Comparison of ENCODE assay signal across 2 cellular contexts in the genomic region with DNA sequence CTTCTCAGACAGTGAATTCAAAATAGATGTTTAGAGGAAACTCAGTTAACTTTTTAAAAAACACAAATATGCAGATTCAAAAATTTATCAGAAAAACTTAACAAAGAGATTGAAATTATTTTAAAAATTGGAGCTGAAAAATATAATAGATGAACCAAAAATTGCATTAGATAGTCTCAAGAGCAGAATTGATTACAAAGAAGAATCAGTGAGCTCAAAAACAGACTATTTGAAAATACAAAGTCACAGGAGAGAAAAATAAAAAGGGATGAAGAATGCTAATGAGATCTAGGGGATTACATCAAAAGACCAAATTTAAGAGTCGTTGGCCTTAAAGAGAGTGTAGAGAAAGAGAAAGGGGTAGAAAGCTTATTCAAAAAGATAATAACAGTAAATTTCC.
TF ChIP-seq lines count a peak whose summit lies in the region.

No MANE protein-coding gene starts in this region.

TF ChIP-seq in HepG2, 621 proteins besides CTCF, POLR2A, EP300 and RAD21:
- TF ChIP-seq RBFOX2 (IDR thresholded peaks at IDR 0.05; ENCODE audit: low read depth, low read length) (no peak), ZNF160 (CRISPR knock-in tag; IDR thresholded peaks at IDR 0.05) (peak; percentile 99), ZFP1 (CRISPR knock-in tag; IDR thresholded peaks at IDR 0.05) (no peak)

TF ChIP-seq in GM12878, 131 proteins besides CTCF, POLR2A, EP300 and RAD21:
- no peak for TF ChIP-seq MYB (IDR thresholded peaks at IDR 0.05; ENCODE audit: borderline replicate concordance, low read depth, low read length)
- TF ChIP-seq TCF3 (IDR thresholded peaks at IDR 0.05; ENCODE audit: borderline replicate concordance, insufficient read depth, low read depth, low read length): no peak
- TF ChIP-seq CBX5 (IDR thresholded peaks at IDR 0.05; ENCODE audit: low read depth): 0 out of 2 replicates have a peak, but pooled peaks have one; percentile 61
